1 cellular context compared by ENCODE assay signal in the genomic region with DNA sequence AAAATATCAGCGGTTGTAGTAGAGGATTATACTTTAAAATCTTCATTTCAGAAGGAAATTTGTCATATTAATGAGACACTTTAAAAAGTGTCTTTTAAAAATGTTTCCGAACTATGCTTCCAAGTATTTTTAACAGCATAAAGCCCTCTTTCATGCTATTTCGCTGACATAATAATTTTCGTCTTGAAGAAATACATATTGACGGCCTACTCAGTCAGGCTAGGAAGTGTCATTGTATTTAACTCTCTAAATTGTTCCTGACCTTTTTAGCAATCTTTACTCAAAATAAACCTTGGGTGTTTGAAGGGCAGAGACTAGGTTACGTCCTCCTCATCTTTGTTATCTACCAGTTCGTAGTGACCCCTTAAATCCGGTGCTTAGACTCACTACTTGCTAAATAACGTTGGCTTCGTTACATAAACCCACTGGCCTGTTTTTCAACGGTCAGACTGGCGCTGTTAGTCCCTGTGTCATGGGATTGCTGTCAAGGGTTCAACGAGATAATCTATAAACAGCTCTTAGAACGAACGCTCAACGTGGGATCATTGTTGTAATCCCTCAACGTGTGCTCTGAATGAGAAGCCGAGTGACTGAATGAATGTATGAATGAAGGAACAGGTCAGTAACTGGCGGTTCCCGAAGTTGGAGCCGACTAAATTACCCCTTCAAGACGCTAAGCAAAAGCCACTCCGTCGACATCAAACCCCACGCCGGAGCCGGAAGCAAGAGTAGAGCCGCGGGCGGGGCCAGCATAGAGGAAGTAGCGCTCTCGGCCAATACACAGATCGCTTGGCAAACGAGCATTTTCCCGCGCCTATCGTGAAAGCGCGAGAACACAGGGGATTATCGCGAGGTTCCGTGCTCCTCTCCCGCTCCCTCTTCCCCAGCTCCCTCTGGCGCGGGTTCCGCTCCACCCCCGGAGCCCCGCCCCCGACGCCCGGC.
TF ChIP-seq lines count a peak whose summit lies in the region.

No MANE protein-coding gene starts in this region.

TF ChIP-seq in HepG2, 621 proteins besides CTCF, POLR2A, EP300 and RAD21 (continued from another document and continues in another):
- TF ChIP-seq, protein P1, sequence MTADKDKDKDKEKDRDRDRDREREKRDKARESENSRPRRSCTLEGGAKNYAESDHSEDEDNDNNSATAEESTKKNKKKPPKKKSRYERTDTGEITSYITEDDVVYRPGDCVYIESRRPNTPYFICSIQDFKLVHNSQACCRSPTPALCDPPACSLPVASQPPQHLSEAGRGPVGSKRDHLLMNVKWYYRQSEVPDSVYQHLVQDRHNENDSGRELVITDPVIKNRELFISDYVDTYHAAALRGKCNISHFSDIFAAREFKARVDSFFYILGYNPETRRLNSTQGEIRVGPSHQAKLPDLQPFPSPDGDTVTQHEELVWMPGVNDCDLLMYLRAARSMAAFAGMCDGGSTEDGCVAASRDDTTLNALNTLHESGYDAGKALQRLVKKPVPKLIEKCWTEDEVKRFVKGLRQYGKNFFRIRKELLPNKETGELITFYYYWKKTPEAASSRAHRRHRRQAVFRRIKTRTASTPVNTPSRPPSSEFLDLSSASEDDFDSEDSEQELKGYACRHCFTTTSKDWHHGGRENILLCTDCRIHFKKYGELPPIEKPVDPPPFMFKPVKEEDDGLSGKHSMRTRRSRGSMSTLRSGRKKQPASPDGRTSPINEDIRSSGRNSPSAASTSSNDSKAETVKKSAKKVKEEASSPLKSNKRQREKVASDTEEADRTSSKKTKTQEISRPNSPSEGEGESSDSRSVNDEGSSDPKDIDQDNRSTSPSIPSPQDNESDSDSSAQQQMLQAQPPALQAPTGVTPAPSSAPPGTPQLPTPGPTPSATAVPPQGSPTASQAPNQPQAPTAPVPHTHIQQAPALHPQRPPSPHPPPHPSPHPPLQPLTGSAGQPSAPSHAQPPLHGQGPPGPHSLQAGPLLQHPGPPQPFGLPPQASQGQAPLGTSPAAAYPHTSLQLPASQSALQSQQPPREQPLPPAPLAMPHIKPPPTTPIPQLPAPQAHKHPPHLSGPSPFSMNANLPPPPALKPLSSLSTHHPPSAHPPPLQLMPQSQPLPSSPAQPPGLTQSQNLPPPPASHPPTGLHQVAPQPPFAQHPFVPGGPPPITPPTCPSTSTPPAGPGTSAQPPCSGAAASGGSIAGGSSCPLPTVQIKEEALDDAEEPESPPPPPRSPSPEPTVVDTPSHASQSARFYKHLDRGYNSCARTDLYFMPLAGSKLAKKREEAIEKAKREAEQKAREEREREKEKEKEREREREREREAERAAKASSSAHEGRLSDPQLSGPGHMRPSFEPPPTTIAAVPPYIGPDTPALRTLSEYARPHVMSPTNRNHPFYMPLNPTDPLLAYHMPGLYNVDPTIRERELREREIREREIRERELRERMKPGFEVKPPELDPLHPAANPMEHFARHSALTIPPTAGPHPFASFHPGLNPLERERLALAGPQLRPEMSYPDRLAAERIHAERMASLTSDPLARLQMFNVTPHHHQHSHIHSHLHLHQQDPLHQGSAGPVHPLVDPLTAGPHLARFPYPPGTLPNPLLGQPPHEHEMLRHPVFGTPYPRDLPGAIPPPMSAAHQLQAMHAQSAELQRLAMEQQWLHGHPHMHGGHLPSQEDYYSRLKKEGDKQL (CRISPR knock-in tag; IDR thresholded peaks at IDR 0.05; ENCODE audit: low read depth): no peak
- TF ChIP-seq MBNL3 (CRISPR knock-in tag; conservative IDR thresholded peaks at IDR 0.05): no peak
- TF ChIP-seq HOXD1 (CRISPR knock-in tag; IDR thresholded peaks at IDR 0.05): no peak
- TF ChIP-seq GATAD1 (CRISPR knock-in tag; IDR thresholded peaks at IDR 0.05): peak; percentile 82
- no peak for TF ChIP-seq TCF12 (IDR thresholded peaks at IDR 0.05)
- TF ChIP-seq TCF12 (CRISPR knock-in tag; IDR thresholded peaks at IDR 0.05): no peak
- no peak for TF ChIP-seq ZNF703 (CRISPR knock-in tag; IDR thresholded peaks at IDR 0.05; ENCODE audit: borderline replicate concordance)
- no peak for TF ChIP-seq TEAD3 (CRISPR knock-in tag; optimal IDR thresholded peaks at IDR 0.05; ENCODE audit: borderline replicate concordance)
- TF ChIP-seq SALL1 (CRISPR knock-in tag; IDR thresholded peaks at IDR 0.05): peak; percentile 33; the same call in 1 of the 2 replicates
- TF ChIP-seq ZNF383 (CRISPR knock-in tag; IDR thresholded peaks at IDR 0.05; ENCODE audit: borderline replicate concordance): no peak
- 0 out of 2 replicates have a peak, but pooled peaks have one; percentile 5 for TF ChIP-seq SALL2 (CRISPR knock-in tag; IDR thresholded peaks at IDR 0.05)
- no peak for TF ChIP-seq SSRP1 (CRISPR knock-in tag; IDR thresholded peaks at IDR 0.05)
- TF ChIP-seq REXO4 (CRISPR knock-in tag; IDR thresholded peaks at IDR 0.05; ENCODE audit: borderline replicate concordance): no peak
- 0 out of 2 replicates have a peak, but pooled peaks have one; percentile 27 for TF ChIP-seq ZNF607 (CRISPR knock-in tag; IDR thresholded peaks at IDR 0.05; ENCODE audit: borderline replicate concordance)
- 0 out of 2 replicates have a peak, but pooled peaks have one; percentile 29 for TF ChIP-seq ZNF614 (CRISPR knock-in tag; IDR thresholded peaks at IDR 0.05; ENCODE audit: borderline replicate concordance)
- TF ChIP-seq ZNF781 (CRISPR knock-in tag; IDR thresholded peaks at IDR 0.05; ENCODE audit: borderline replicate concordance, not compliant biosample characterization): no peak
- TF ChIP-seq JUNB (CRISPR knock-in tag; IDR thresholded peaks at IDR 0.05; ENCODE audit: borderline replicate concordance): no peak
- TF ChIP-seq, protein P2, sequence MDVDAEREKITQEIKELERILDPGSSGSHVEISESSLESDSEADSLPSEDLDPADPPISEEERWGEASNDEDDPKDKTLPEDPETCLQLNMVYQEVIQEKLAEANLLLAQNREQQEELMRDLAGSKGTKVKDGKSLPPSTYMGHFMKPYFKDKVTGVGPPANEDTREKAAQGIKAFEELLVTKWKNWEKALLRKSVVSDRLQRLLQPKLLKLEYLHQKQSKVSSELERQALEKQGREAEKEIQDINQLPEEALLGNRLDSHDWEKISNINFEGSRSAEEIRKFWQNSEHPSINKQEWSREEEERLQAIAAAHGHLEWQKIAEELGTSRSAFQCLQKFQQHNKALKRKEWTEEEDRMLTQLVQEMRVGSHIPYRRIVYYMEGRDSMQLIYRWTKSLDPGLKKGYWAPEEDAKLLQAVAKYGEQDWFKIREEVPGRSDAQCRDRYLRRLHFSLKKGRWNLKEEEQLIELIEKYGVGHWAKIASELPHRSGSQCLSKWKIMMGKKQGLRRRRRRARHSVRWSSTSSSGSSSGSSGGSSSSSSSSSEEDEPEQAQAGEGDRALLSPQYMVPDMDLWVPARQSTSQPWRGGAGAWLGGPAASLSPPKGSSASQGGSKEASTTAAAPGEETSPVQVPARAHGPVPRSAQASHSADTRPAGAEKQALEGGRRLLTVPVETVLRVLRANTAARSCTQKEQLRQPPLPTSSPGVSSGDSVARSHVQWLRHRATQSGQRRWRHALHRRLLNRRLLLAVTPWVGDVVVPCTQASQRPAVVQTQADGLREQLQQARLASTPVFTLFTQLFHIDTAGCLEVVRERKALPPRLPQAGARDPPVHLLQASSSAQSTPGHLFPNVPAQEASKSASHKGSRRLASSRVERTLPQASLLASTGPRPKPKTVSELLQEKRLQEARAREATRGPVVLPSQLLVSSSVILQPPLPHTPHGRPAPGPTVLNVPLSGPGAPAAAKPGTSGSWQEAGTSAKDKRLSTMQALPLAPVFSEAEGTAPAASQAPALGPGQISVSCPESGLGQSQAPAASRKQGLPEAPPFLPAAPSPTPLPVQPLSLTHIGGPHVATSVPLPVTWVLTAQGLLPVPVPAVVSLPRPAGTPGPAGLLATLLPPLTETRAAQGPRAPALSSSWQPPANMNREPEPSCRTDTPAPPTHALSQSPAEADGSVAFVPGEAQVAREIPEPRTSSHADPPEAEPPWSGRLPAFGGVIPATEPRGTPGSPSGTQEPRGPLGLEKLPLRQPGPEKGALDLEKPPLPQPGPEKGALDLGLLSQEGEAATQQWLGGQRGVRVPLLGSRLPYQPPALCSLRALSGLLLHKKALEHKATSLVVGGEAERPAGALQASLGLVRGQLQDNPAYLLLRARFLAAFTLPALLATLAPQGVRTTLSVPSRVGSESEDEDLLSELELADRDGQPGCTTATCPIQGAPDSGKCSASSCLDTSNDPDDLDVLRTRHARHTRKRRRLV (CRISPR knock-in tag; IDR thresholded peaks at IDR 0.05): no peak
- no peak for TF ChIP-seq ZNF296 (CRISPR knock-in tag; conservative IDR thresholded peaks at IDR 0.05)
- TF ChIP-seq SP1 (IDR thresholded peaks at IDR 0.05): 0 out of 2 replicates have a peak, but pooled peaks have one; percentile 57
- TF ChIP-seq SP1 (CRISPR knock-in tag; IDR thresholded peaks at IDR 0.05): peak; percentile 65; the same call in 1 of the 2 replicates
- no peak for TF ChIP-seq ZFP1 (CRISPR knock-in tag; IDR thresholded peaks at IDR 0.05)
- 0 out of 2 replicates have a peak, but pooled peaks have one; percentile 62 for TF ChIP-seq TGIF2 (CRISPR knock-in tag; IDR thresholded peaks at IDR 0.05)
- no peak; the same call in 1 of the 2 replicates for TF ChIP-seq KLF11 (CRISPR knock-in tag; IDR thresholded peaks at IDR 0.05)
- no peak; the same call in 1 of the 2 replicates for TF ChIP-seq ZBTB20 (CRISPR knock-in tag; IDR thresholded peaks at IDR 0.05; ENCODE audit: borderline replicate concordance, low read depth)
- TF ChIP-seq, protein P3, sequence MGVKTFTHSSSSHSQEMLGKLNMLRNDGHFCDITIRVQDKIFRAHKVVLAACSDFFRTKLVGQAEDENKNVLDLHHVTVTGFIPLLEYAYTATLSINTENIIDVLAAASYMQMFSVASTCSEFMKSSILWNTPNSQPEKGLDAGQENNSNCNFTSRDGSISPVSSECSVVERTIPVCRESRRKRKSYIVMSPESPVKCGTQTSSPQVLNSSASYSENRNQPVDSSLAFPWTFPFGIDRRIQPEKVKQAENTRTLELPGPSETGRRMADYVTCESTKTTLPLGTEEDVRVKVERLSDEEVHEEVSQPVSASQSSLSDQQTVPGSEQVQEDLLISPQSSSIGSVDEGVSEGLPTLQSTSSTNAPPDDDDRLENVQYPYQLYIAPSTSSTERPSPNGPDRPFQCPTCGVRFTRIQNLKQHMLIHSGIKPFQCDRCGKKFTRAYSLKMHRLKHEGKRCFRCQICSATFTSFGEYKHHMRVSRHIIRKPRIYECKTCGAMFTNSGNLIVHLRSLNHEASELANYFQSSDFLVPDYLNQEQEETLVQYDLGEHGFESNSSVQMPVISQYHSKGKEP (CRISPR knock-in tag; IDR thresholded peaks at IDR 0.05): no peak
- TF ChIP-seq RFX5 (IDR thresholded peaks at IDR 0.05; ENCODE audit: low read depth, low read length): 0 out of 2 replicates have a peak, but pooled peaks have one; percentile 16
- TF ChIP-seq MAZ (IDR thresholded peaks at IDR 0.05; ENCODE audit: borderline replicate concordance, low read depth, low read length): peak; percentile 51
- 0 out of 2 replicates have a peak, but pooled peaks have one; percentile 36 for TF ChIP-seq MAZ (CRISPR knock-in tag; IDR thresholded peaks at IDR 0.05; ENCODE audit: low read depth)
- no peak for TF ChIP-seq ZNF224 (CRISPR knock-in tag; IDR thresholded peaks at IDR 0.05)
- peak; percentile 22; the same call in 1 of the 2 replicates for TF ChIP-seq REPIN1 (CRISPR knock-in tag; IDR thresholded peaks at IDR 0.05; ENCODE audit: borderline replicate concordance, low read depth)
- TF ChIP-seq, protein P4, sequence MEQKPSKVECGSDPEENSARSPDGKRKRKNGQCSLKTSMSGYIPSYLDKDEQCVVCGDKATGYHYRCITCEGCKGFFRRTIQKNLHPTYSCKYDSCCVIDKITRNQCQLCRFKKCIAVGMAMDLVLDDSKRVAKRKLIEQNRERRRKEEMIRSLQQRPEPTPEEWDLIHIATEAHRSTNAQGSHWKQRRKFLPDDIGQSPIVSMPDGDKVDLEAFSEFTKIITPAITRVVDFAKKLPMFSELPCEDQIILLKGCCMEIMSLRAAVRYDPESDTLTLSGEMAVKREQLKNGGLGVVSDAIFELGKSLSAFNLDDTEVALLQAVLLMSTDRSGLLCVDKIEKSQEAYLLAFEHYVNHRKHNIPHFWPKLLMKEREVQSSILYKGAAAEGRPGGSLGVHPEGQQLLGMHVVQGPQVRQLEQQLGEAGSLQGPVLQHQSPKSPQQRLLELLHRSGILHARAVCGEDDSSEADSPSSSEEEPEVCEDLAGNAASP (CRISPR knock-in tag; IDR thresholded peaks at IDR 0.05; ENCODE audit: borderline replicate concordance): no peak
- no peak for TF ChIP-seq RARG (CRISPR knock-in tag; IDR thresholded peaks at IDR 0.05; ENCODE audit: low read depth)
- no peak for TF ChIP-seq PRPF4 (IDR thresholded peaks at IDR 0.05; ENCODE audit: low read depth, low read length, poor library complexity, severe bottlenecking)
- TF ChIP-seq HNF4A (CRISPR knock-in tag; IDR thresholded peaks at IDR 0.05): no peak
- TF ChIP-seq RFX3 (CRISPR knock-in tag; IDR thresholded peaks at IDR 0.05): no peak
- TF ChIP-seq ZNF251 (CRISPR knock-in tag; IDR thresholded peaks at IDR 0.05): no peak
- TF ChIP-seq ZNF883 (CRISPR knock-in tag; IDR thresholded peaks at IDR 0.05; ENCODE audit: not compliant biosample characterization): no peak
- TF ChIP-seq, protein P5, sequence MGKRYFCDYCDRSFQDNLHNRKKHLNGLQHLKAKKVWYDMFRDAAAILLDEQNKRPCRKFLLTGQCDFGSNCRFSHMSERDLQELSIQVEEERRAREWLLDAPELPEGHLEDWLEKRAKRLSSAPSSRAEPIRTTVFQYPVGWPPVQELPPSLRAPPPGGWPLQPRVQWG (CRISPR knock-in tag; IDR thresholded peaks at IDR 0.05; ENCODE audit: borderline replicate concordance, low read depth): no peak
- TF ChIP-seq SP5 (CRISPR knock-in tag; IDR thresholded peaks at IDR 0.05; ENCODE audit: borderline replicate concordance, low read depth): peak; percentile 27; the same call in 1 of the 2 replicates
- TF ChIP-seq CENPX (CRISPR knock-in tag; IDR thresholded peaks at IDR 0.05): no peak
- no peak for TF ChIP-seq ZNF672 (CRISPR knock-in tag; IDR thresholded peaks at IDR 0.05)
- TF ChIP-seq TP53 (CRISPR knock-in tag; conservative IDR thresholded peaks at IDR 0.05): no peak
- TF ChIP-seq CCAR2 (optimal IDR thresholded peaks at IDR 0.05; ENCODE audit: low read depth, low read length): no peak
- TF ChIP-seq ZNF343 (CRISPR knock-in tag; IDR thresholded peaks at IDR 0.05): no peak
- no peak for TF ChIP-seq FOSL2 (CRISPR knock-in tag; IDR thresholded peaks at IDR 0.05)
- TF ChIP-seq RFX1 (IDR thresholded peaks at IDR 0.05): no peak
- TF ChIP-seq CBFB (CRISPR knock-in tag; IDR thresholded peaks at IDR 0.05): no peak
- TF ChIP-seq ZNF230 (CRISPR knock-in tag; IDR thresholded peaks at IDR 0.05): no peak
